22 cellular contexts compared by ENCODE assay signal in genomic region chr20:59566631-59567524, GRCh38. TPM values are rescaled to one million over a fixed set of nuclear protein-coding genes. Genes with fewer than 3 reads are reported as not detected.
"Had no signal": no experiment of that assay in that cellular context is flagged by ENCODE, and none has a peak within 500 bp of the region (broad histone marks: within the 10 kb centered on the region; RNA-seq: fewer than 3 reads in every experiment).

No MANE protein-coding gene starts in this region.

- H3K4me3 Mint-ChIP-seq: activated T-helper 1 cell treated with anti-CD3 and anti-CD28 coated beads, Interleukin-12 subunit alpha, Interleukin-12 subunit beta, Interleukin-2, Interleukin-4 antibody, amounts not matched to agents 30 ng/mL and 10 ng/mL and 1 ng/mL, durations not matched to agents 14 hours and 24 hours and 36 hours; dendritic cell treated with granulocyte-macrophage colony-stimulating factor and Interleukin-4, amounts not matched to agents 40 ng/mL and 50 ng/mL, for 4 days; naive thymus-derived CD4-positive, alpha-beta T cell had no signal

- H3K9me3 Mint-ChIP-seq: activated naive CD4-positive, alpha-beta T cell treated with anti-CD3 and anti-CD28 coated beads, Interleukin-2, amount 50 U/mL, for 72 hours; activated T-helper 1 cell treated with anti-CD3 and anti-CD28 coated beads, Interleukin-12 subunit alpha, Interleukin-12 subunit beta, Interleukin-2, Interleukin-4 antibody, amounts not matched to agents 30 ng/mL and 10 ng/mL and 1 ng/mL, durations not matched to agents 14 hours and 24 hours and 36 hours; dendritic cell treated with granulocyte-macrophage colony-stimulating factor and Interleukin-4, amounts not matched to agents 40 ng/mL and 50 ng/mL, for 4 days; naive thymus-derived CD4-positive, alpha-beta T cell had no signal

- H3K27ac ChIP-seq: adrenal gland, esophagus muscularis mucosa, gastroesophageal sphincter, heart left ventricle, parathyroid adenoma, suprapubic skin, transverse colon had no signal

- H3K9me3 ChIP-seq: adrenal gland, esophagus muscularis mucosa, gastroesophageal sphincter, heart left ventricle, suprapubic skin, transverse colon had no signal

- H3K79me2 ChIP-seq: parathyroid adenoma had no signal

- H3K9ac ChIP-seq: parathyroid adenoma had no signal

- H3K36me3 Mint-ChIP-seq: activated naive CD4-positive, alpha-beta T cell treated with anti-CD3 and anti-CD28 coated beads, Interleukin-2, amount 50 U/mL, for 72 hours; naive thymus-derived CD4-positive, alpha-beta T cell had no signal

- FAIRE-seq: endothelial cell of umbilical vein had no signal

- H3K27ac Mint-ChIP-seq: activated naive CD4-positive, alpha-beta T cell treated with anti-CD3 and anti-CD28 coated beads, Interleukin-2, amount 50 U/mL, for 72 hours; activated T-helper 1 cell treated with anti-CD3 and anti-CD28 coated beads, Interleukin-12 subunit alpha, Interleukin-12 subunit beta, Interleukin-2, Interleukin-4 antibody, amounts not matched to agents 30 ng/mL and 10 ng/mL and 1 ng/mL, durations not matched to agents 14 hours and 24 hours and 36 hours; dendritic cell treated with granulocyte-macrophage colony-stimulating factor and Interleukin-4, amounts not matched to agents 40 ng/mL and 50 ng/mL, for 4 days; naive thymus-derived CD4-positive, alpha-beta T cell had no signal

- ATAC-seq: gastroesophageal sphincter; heart left ventricle; naive thymus-derived CD4-positive, alpha-beta T cell had no signal

- H3K4me3 ChIP-seq: adrenal gland, esophagus muscularis mucosa, gastroesophageal sphincter, heart left ventricle, suprapubic skin, transverse colon had no signal

- H2AFZ ChIP-seq: parathyroid adenoma had no signal

- DNase-seq: activated CD4-positive, alpha-beta T cell treated with anti-CD3 and anti-CD28 coated beads, Interleukin-2, amount 50 U/mL, for 48 hours; activated gamma-delta T cell treated with Interleukin-2 at 50 U/mL for 16 hours; activated T-cell treated with anti-CD3 and anti-CD28 coated beads for 4 hours; effector CD8-positive, alpha-beta T cell; heart left ventricle; mesenchymal stem cell; naive thymus-derived CD4-positive, alpha-beta T cell; retina; stimulated activated CD4-positive, alpha-beta T cell treated with anti-CD3 and anti-CD28 coated beads, Interleukin-12 subunit alpha, Interleukin-12 subunit beta, amount 100 ng/mL, for 4 hours; stimulated activated CD4-positive, alpha-beta T cell treated with anti-CD3 and anti-CD28 coated beads, Interleukin-1b, Interleukin-23, amount 100 ng/mL, for 48 hours; stimulated activated naive CD4-positive, alpha-beta T cell treated with Interleukin-2 at 50 U/mL for 16 hours; transverse colon had no signal

- H3K36me3 ChIP-seq: adrenal gland, esophagus muscularis mucosa, gastroesophageal sphincter, heart left ventricle, suprapubic skin, transverse colon had no signal

RNA-seq across cellular contexts. Expression of gene PHACTR3, which starts 37.5 kb away (rescaled TPM):
- total RNA-seq: activated naive CD4-positive, alpha-beta T cell treated with anti-CD3 and anti-CD28 coated beads, Interleukin-2, amount 50 U/mL, for 72 hours; activated T-helper 1 cell treated with anti-CD3 and anti-CD28 coated beads, Interleukin-12 subunit alpha, Interleukin-12 subunit beta, Interleukin-2, Interleukin-4 antibody, amounts not matched to agents 30 ng/mL and 10 ng/mL and 1 ng/mL, durations not matched to agents 14 hours and 24 hours and 36 hours; endothelial cell of umbilical vein; T-helper 1 cell treated with Interleukin-12 subunit alpha and Interleukin-12 subunit beta and Interleukin-4 antibody, amounts not matched to agents 30 ng/mL and 1 ng/mL, for 36 hours had no signal
- polyA plus RNA-seq: endothelial cell of umbilical vein; naive thymus-derived CD4-positive, alpha-beta T cell had no signal
